19 cellular contexts compared by ENCODE assay signal in the genomic region with DNA sequence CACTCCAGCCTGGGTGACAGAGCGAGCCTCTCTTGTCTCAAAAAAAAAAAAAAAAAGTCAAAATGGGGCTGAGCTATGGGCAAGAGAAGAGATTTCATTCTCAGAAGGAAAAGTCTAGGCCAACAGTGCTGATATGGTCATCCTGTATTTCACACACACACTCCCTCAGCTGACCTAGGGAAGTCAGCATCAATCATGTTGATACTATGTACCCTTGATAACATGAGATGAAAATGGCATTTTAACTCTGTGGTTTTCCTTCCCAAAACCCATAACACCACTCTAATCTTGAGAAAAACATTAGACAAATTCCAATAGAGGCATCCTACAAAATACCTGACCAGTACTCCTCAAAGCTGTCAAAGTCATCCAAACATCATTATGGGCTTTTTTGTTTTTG. TPM values are rescaled to one million over a fixed set of nuclear protein-coding genes. Genes with fewer than 3 reads are reported as not detected.
"Had no signal": no experiment of that assay in that cellular context is flagged by ENCODE, and none has a peak within 500 bp of the region (broad histone marks: within the 10 kb centered on the region; RNA-seq: fewer than 3 reads in every experiment).

No MANE protein-coding gene starts in this region.

- ATAC-seq: activated T-cell treated with anti-CD3 and anti-CD28 coated beads, Interleukin-2, amount 50 U/mL, for 72 hours; esophagus mucosa; gastrocnemius medialis; left lobe of liver; natural killer cell treated with Interleukin-12 subunit alpha and Interleukin-12 subunit beta and Interleukin-15 and Interleukin-18, amount 100 ng/mL, for 72 hours; stimulated activated naive B cell treated with anti-CD40 and anti-IgM and Interleukin-4, amounts not matched to agents 10 μg/mL and 1 μg/mL and 100 μg/mL, for 72 hours had no signal

- H3K4me2 ChIP-seq: SK-N-SH had no signal

- H3K4me3 ChIP-seq: ascending aorta, coronary artery, gastrocnemius medialis, spleen, thyroid gland had no signal

- H3K27me3 ChIP-seq: ascending aorta, gastrocnemius medialis, spleen, thyroid gland had no signal

- H3K9me3 Mint-ChIP-seq: activated T-cell treated with anti-CD3 and anti-CD28 coated beads, Interleukin-2, amount 50 U/mL, for 72 hours; mesothelial cell of epicardium; natural killer cell treated with Interleukin-12 subunit alpha and Interleukin-12 subunit beta and Interleukin-15 and Interleukin-18, amount 100 ng/mL, for 72 hours; stimulated activated naive B cell treated with anti-CD40 and anti-IgM and Interleukin-4, amounts not matched to agents 10 μg/mL and 1 μg/mL and 100 μg/mL, for 72 hours; T-helper 2 cell treated with Interferon-gamma antibody and Interleukin-4, amounts not matched to agents 5 μg/mL and 100 μg/mL, for 36 hours had no signal

- FAIRE-seq: kidney had no signal

- H3K4me3 Mint-ChIP-seq: mesothelial cell of epicardium; natural killer cell treated with Interleukin-12 subunit alpha and Interleukin-12 subunit beta and Interleukin-15 and Interleukin-18, amount 100 ng/mL, for 72 hours; stimulated activated naive B cell treated with anti-CD40 and anti-IgM and Interleukin-4, amounts not matched to agents 10 μg/mL and 1 μg/mL and 100 μg/mL, for 72 hours; T-helper 2 cell treated with Interferon-gamma antibody and Interleukin-4, amounts not matched to agents 5 μg/mL and 100 μg/mL, for 36 hours had no signal

- H3K36me3 ChIP-seq: ascending aorta, gastrocnemius medialis, thyroid gland had no signal

- H3K27ac ChIP-seq: ascending aorta, coronary artery, gastrocnemius medialis, spleen, thyroid gland had no signal

- H3K27ac Mint-ChIP-seq: activated T-cell treated with anti-CD3 and anti-CD28 coated beads, Interleukin-2, amount 50 U/mL, for 72 hours; stimulated activated naive B cell treated with anti-CD40 and anti-IgM and Interleukin-4, amounts not matched to agents 10 μg/mL and 1 μg/mL and 100 μg/mL, for 72 hours; T-helper 2 cell treated with Interferon-gamma antibody and Interleukin-4, amounts not matched to agents 5 μg/mL and 100 μg/mL, for 36 hours had no signal

- H3K9me3 ChIP-seq: ascending aorta, gastrocnemius medialis, SK-N-SH, spleen, thyroid gland had no signal

- H3K36me3 Mint-ChIP-seq: natural killer cell treated with Interleukin-12 subunit alpha and Interleukin-12 subunit beta and Interleukin-15 and Interleukin-18, amount 100 ng/mL, for 72 hours had no signal

- DNase-seq: activated CD4-positive, alpha-beta T cell treated with anti-CD3 and anti-CD28 coated beads, Interleukin-2, amount 50 U/mL, for 4 hours; activated CD8-positive, alpha-beta memory T cell treated with anti-CD3 and anti-CD28 coated beads, Interleukin-2, amount 50 U/mL, for 4 hours; activated gamma-delta T cell; activated T-cell treated with anti-CD3 and anti-CD28 coated beads, Interleukin-2, amount 50 U/mL, for 72 hours; kidney; retina; SK-N-SH; spleen; stimulated activated naive B cell treated with anti-CD40 and anti-IgM and Interleukin-4, amounts not matched to agents 10 μg/mL and 1 μg/mL and 100 μg/mL, for 72 hours; thyroid gland had no signal

- H3K9ac ChIP-seq: SK-N-SH had no signal

- H3K27me3 Mint-ChIP-seq: natural killer cell treated with Interleukin-12 subunit alpha and Interleukin-12 subunit beta and Interleukin-15 and Interleukin-18, amount 100 ng/mL, for 72 hours; stimulated activated naive B cell treated with anti-CD40 and anti-IgM and Interleukin-4, amounts not matched to agents 10 μg/mL and 1 μg/mL and 100 μg/mL, for 72 hours had no signal

RNA-seq across cellular contexts. Expression of a gene that starts 30.9 kb away (rescaled TPM):
- total RNA-seq: ascending aorta, lung microvascular endothelial cell, thyroid gland had no signal
- polyA plus RNA-seq: SK-N-SH had no signal
